ENCODE assay signal across 9 cellular contexts in the genomic region with DNA sequence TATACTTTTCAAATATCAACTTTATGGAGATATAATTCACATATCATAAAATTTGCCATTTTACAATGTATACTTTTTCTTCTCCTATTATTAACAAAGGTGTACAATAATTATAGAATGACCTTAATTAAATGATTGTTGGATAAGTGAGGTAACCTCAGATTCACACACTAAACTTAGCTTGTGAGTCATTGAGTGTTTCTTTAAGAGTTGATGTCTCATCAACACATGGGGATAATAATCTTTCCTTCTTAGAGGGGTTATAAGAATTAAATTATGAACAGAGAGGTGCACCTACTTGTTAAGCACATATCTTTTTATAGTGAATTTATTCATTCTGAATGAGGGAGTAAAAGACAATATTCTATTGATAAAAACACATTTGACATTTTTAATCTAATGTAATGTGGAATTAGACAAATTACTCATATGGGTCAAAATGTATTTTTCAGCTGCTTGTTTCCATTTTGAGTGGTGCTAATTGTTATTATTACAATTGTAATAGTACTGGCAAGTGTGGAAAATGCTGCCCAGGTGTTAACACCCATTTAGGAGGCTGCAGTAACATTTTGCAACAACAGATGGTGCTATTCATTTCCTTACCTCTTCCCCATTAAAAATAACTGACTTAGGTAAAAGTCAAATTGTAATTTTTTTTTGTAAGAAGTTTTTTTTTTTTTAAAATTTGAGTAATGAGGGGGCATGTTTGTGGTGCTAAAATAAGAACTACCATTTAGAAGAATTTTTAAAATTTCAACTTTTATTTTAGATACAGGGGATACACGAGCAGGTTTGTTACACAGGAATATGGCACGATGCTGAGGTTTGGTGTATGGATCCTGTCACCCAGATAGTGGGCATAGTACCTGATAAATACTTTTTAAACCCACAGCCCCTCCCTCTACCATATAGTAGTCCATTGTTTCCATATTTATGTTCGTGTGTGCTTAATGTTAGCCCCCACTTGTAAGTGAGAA. TPM values are rescaled to one million over a fixed set of nuclear protein-coding genes. Genes with fewer than 3 reads are reported as not detected.
A peak's percentile ranks its signal among the peaks of the same experiment; 100 is the strongest.
DNase-seq lines count a peak whose midpoint lies in the region; ATAC-seq and TF ChIP-seq lines count a peak whose summit lies in the region.
"Had no signal": no experiment of that assay in that cellular context is flagged by ENCODE, and none has a peak within 500 bp of the region (broad histone marks: within the 10 kb centered on the region; RNA-seq: fewer than 3 reads in every experiment).

No MANE protein-coding gene starts in this region.

- intact Hi-C loops in stomach (cut with DNase I; ENCODE audit: low total_unique reads), result no loop called here

- no peaks in the 10 kb centered on the region for H3K36me3 ChIP-seq in stomach

- WGBS in stomach, 5 donors, result 80 to 93% (median 88%) methylated on average over 3 of the region's 3 CpGs

- TF ChIP-seq CTCF in stomach (IDR thresholded peaks at IDR 0.05) (peak in 5 of 7 experiments; percentile 50 to 78 (median 64)), coronary artery (IDR thresholded peaks at IDR 0.05) (no peak)

- TF ChIP-seq POLR2A in erythroblast (IDR thresholded peaks at IDR 0.05; ENCODE audit: low read length) (no peak), stomach (IDR thresholded peaks at IDR 0.05) (no peak)

- H3K4me3 ChIP-seq in stomach (no peak overlapping the region), coronary artery (no peak overlapping the region)
- H3K4me3 ChIP-seq: SK-N-MC had no signal

- peak; percentile 66 for ATAC-seq in GM21390 (IDR thresholded peaks at IDR 0.05; ENCODE audit: unreplicated experiment)

- H3K4me1 ChIP-seq in stomach, result no peaks in the 10 kb centered on the region

- TF ChIP-seq EP300 in stomach (IDR thresholded peaks at IDR 0.05), result no peak

- H3K27ac ChIP-seq in stomach (no peak overlapping the region), coronary artery (no peak overlapping the region)
- H3K27ac ChIP-seq: SK-N-MC had no signal

- H3K27me3 ChIP-seq in stomach, result no peaks in the 10 kb centered on the region

- DNase-seq in DMS53 (lab: John Stamatoyannopoulos, UW), result peak; percentile 69
- peak; percentile 19 for DNase-seq in NCI-H2227 treated with DMSO at 0.1 percent for 48 hours (lab: John Stamatoyannopoulos, UW)
- peak; percentile 25 to 58 for DNase-seq in erythroblast (lab: John Stamatoyannopoulos, UW)
- no peak for DNase-seq in stomach
- no peak for DNase-seq in coronary artery (ENCODE audit: low spot score)
- DNase-seq in activated CD4-positive, alpha-beta T cell treated with anti-CD3 and anti-CD28 coated beads for 1 hour, result no peak
- no peak for DNase-seq in activated effector memory CD4-positive, alpha-beta T cell treated with anti-CD3 and anti-CD28 coated beads, Interleukin-2, amount 50 U/mL, for 16 hours

- H3K9me3 ChIP-seq in stomach, result no peaks in the 10 kb centered on the region

RNA-seq across cellular contexts. Expression of a gene that starts 32.1 kb away (rescaled TPM):
- not detected for total RNA-seq in stomach
- polyA plus RNA-seq in stomach, result 1 to 10 TPM in 1 of 3 donors, not detected in 2; 3.9 TPM

Comparison
In these comparisons a context has a peak if more than half of its experiments do, and no peak if none do; other contexts are left out.
1. DNase-seq: peak in DMS53 (single experiment), NCI-H2227 treated with DMSO at 0.1 percent for 48 hours (single experiment) and erythroblast (2 of 2); none in stomach (single experiment), coronary artery (single experiment), activated CD4-positive, alpha-beta T cell treated with anti-CD3 and anti-CD28 coated beads for 1 hour (single experiment) and activated effector memory CD4-positive, alpha-beta T cell treated with anti-CD3 and anti-CD28 coated beads, Interleukin-2, amount 50 U/mL, for 16 hours (single experiment).